ENCODE assay signal across 8 cellular contexts in the genomic region with DNA sequence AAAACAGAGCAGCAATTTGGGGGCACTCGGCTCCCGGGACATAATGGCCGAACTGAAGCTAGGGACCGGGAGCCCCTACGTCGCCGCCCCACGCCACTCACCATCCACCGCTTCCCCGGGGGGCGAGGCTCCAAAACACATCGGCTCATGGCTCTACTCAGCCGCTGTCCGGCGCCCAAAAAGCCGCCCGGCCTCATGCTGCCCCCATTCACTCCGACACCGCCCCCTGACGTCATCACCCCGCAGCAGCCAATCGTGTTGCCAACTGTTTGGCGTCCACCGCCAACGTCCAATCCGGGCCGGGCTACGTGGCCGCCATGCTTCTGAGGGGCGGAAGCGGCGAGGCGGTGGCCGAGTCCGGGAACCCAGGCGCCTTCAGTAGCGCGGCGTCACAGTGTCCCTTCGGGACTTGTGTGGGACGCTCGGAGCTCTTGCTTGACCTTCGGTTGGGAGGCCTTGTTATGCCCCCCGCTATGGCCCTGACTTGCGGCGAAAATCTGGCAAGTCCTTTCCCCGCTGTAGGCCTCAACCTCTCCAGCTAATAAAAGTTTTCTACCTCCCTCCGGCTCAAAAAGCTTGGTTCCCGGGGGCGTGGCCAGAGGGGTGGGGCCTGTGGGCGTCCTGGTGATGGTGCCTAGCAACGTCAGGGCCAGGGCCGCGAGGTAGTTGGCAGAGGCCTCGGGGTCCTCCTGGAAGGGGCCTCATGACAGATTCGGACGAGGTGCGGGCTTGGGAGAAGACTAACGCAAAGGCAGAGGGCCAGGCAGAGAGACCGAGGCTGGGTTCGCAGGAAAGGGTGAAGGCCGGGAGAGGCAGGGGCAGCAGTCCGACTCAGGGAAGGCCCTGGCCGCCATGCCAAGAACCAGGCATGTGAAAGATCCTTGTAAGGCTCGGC. TPM values are rescaled to one million over a fixed set of nuclear protein-coding genes. Genes with fewer than 3 reads are reported as not detected.
DNase-seq lines count a peak whose midpoint lies in the region; ATAC-seq and TF ChIP-seq lines count a peak whose summit lies in the region.

A gene with protein sequence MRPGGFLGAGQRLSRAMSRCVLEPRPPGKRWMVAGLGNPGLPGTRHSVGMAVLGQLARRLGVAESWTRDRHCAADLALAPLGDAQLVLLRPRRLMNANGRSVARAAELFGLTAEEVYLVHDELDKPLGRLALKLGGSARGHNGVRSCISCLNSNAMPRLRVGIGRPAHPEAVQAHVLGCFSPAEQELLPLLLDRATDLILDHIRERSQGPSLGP (minus strand): TSS at position 221 of the 895 bp plus-strand sequence. CDS start 24 bp downstream, at position 197.
A gene with protein sequence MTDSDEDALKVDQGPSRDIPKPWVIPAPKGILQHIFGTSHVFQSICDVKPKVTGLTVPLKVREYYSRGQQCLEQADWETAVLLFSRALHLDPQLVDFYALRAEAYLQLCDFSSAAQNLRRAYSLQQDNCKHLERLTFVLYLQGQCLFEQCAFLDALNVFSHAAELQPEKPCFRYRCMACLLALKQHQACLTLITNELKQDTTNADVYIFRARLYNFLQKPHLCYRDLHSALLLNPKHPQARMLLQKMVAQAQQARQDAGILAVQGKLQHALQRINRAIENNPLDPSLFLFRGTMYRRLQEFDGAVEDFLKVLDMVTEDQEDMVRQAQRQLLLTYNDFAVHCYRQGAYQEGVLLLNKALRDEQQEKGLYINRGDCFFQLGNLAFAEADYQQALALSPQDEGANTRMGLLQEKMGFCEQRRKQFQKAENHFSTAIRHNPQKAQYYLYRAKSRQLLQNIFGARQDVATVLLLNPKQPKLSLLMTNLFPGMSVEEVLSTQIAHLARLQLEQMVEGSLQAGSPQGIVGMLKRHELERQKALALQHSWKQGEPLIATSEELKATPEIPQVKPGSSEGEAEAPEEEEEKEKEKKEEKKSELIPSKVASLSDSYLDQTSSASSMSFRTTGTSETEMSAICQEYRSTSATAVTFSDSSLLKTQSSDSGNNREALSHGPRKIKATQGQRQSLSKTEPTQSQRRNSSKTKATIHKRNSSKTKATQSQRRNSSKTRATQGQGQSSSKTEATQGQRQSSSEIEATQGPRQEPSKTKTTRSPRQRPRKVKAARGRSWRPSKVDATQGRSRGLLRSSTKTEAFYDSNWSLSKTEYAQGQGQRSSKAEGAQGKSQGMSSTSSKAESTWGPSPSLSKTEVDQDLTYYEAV (plus strand): TSS at position 637 of the 895 bp plus-strand sequence. CDS start 67 bp downstream, at position 704.

- no peak for TF ChIP-seq CTCF in astrocyte of the cerebellum (IDR thresholded peaks at IDR 0.05; ENCODE audit: low read depth, low read length, missing control alignments)
- TF ChIP-seq CTCF in hepatocyte (IDR thresholded peaks at IDR 0.05; ENCODE audit: poor library complexity) = no peak

- no peaks in the 10 kb centered on the region for H3K4me1 ChIP-seq in hepatocyte (ENCODE audit: insufficient read depth)
- peaks cover 3% of the 10 kb centered on the region for H3K4me1 ChIP-seq in rectal smooth muscle tissue (ENCODE audit: control insufficient read depth, insufficient read depth, low read length)
- H3K4me1 ChIP-seq in aorta (ENCODE audit: control insufficient read depth in 1 of 2, insufficient read depth in 2 of 2, low read length in 2 of 2) = no peaks in the 10 kb centered on the region

- H3K4me3 ChIP-seq in astrocyte of the cerebellum (ENCODE audit: low read depth, low read length) (peak within 1 kb of the TSS; percentile 85), hepatocyte (peak within 1 kb of the TSS; percentile 46), rectal smooth muscle tissue (ENCODE audit: low read length) (peak within 1 kb of the TSS; percentile 93), aorta (ENCODE audit: low read length in 2 of 2) (peak within 1 kb of the TSS; percentile 39 to 52)

- intact Hi-C loops in aorta (cut with DNase I) = loop anchor here in 1 of 2 donors (5.0 kb wide), 1 partner anchor 103 kb away; a partner anchor contains a TSS

- H3K27me3 ChIP-seq in hepatocyte = no peaks in the 10 kb centered on the region
- no peaks in the 10 kb centered on the region for H3K27me3 ChIP-seq in rectal smooth muscle tissue (ENCODE audit: control insufficient read depth, insufficient read depth, low read length)
- H3K27me3 ChIP-seq in aorta (ENCODE audit: control insufficient read depth in 1 of 2, insufficient read depth in 2 of 2, low read length in 1 of 2) = no peaks in the 10 kb centered on the region

- H3K79me2 ChIP-seq in hepatocyte = no peaks in the 10 kb centered on the region

- H3K9ac ChIP-seq in rectal smooth muscle tissue (ENCODE audit: low read length) = peak within 1 kb of the TSS; percentile 90

- no peaks in the 10 kb centered on the region for H4K20me1 ChIP-seq in hepatocyte (ENCODE audit: insufficient read depth, poor library complexity, severe bottlenecking)

- peak within 1 kb of the TSS; percentile 62 for H2AFZ ChIP-seq in hepatocyte

- DNase-seq in NCI-H2029 (lab: John Stamatoyannopoulos, UW) = peak; percentile 92
- DNase-seq in T-helper 9 cell = peak; percentile 98
- DNase-seq in astrocyte of the cerebellum (ENCODE audit: low read depth) = peak; percentile 84
- peak; percentile 97 for DNase-seq in hepatocyte (ENCODE audit: low spot score)
- DNase-seq in aorta = peak; percentile 99 to 100

- peak; percentile 58 for ATAC-seq in GM18508 (IDR thresholded peaks at IDR 0.05; ENCODE audit: insufficient read depth, unreplicated experiment)
- ATAC-seq in HG02981 (IDR thresholded peaks at IDR 0.05; ENCODE audit: unreplicated experiment) = peak; percentile 92
- ATAC-seq in aorta (ENCODE audit: low FRiP score) = peak; percentile 97

- peak within 1 kb of the TSS; percentile 96 for H3K4me2 ChIP-seq in hepatocyte

- H3K36me3 ChIP-seq in hepatocyte (replicated peaks; ENCODE audit: insufficient read depth, low read depth) (no peaks in the 10 kb centered on the region), rectal smooth muscle tissue (ENCODE audit: control insufficient read depth, insufficient read depth, low read length) (no peaks in the 10 kb centered on the region), aorta (ENCODE audit: control insufficient read depth in 1 of 2, insufficient read depth in 2 of 2, low read length in 1 of 2) (no peaks in the 10 kb centered on the region)

- no peaks in the 10 kb centered on the region for H3K9me2 ChIP-seq in hepatocyte (replicated peaks; ENCODE audit: insufficient read depth)

- WGBS in hepatocyte (ENCODE audit: low lambda C conversion rate, missing lambda C conversion rate) = 7% methylated on average over 62 of the region's 65 CpGs
- 2% methylated on average over 64 to 65 of the region's 65 CpGs for WGBS in aorta, 2 donors

- H3K9me3 ChIP-seq in hepatocyte (ENCODE audit: low read depth) (no peaks in the 10 kb centered on the region), aorta (ENCODE audit: control insufficient read depth, low read length) (no peaks in the 10 kb centered on the region)

- peak within 1 kb of the TSS; percentile 69 for H3K27ac ChIP-seq in hepatocyte
- peak within 1 kb of the TSS; percentile 87 for H3K27ac ChIP-seq in rectal smooth muscle tissue (ENCODE audit: low read depth, low read length)
- peak within 1 kb of the TSS in 1 of 2 donors; percentile 49 for H3K27ac ChIP-seq in aorta (ENCODE audit: low read depth in 1 of 2, low read length in 2 of 2)

- in situ Hi-C loops in astrocyte of the cerebellum (cut with HindIII; ENCODE audit: low sequenced_read_pairs) = no loop called here

RNA-seq across cellular contexts. Expression of the first gene that starts in this region (rescaled TPM):
- 9.8 and 13.5 TPM in 2 replicates for total RNA-seq in hepatocyte
- polyA plus RNA-seq in hepatocyte = 24.5 and 25.9 TPM in 2 replicates
- 10 to 100 TPM in 1 of 2 donors, 1 to 10 TPM in 1; 9.8 to 12.2 TPM for total RNA-seq in aorta
- polyA plus RNA-seq in aorta = 10 to 100 TPM; 12.1 to 23.2 TPM

RNA-seq across cellular contexts. Expression of the second gene that starts in this region (rescaled TPM):
- total RNA-seq in hepatocyte (0.24 TPM in 1 of 2 replicates, not detected in the other), aorta (under 1 TPM; 0.16 to 0.30 TPM)
- polyA plus RNA-seq in hepatocyte (not detected in 2 replicates), aorta (not detected)
